Comparison of ENCODE assay signal across 1 cellular context in genomic region chr6:37169458-37170272, GRCh38.
TF ChIP-seq lines count a peak whose summit lies in the region.

Gene PIM1 (plus strand): TSS chr6:37170152. CDS start chr6:37170576, 424 bp downstream.

TF ChIP-seq in K562, 482 proteins besides CTCF, POLR2A, EP300 and RAD21 (continued from another document and continues in another):
- peak; percentile 53; the same call in 1 of the 2 replicates for TF ChIP-seq KLF6 (CRISPR knock-in tag; IDR thresholded peaks at IDR 0.05; ENCODE audit: borderline replicate concordance)
- TF ChIP-seq ZNF586 (CRISPR knock-in tag; conservative IDR thresholded peaks at IDR 0.05) = no peak
- peak; percentile 63; the same call in 1 of the 2 replicates for TF ChIP-seq NBN (IDR thresholded peaks at IDR 0.05; ENCODE audit: low read depth)
- TF ChIP-seq RBFOX2 (IDR thresholded peaks at IDR 0.05; ENCODE audit: low read depth, low read length) = peak; percentile 83
- no peak for TF ChIP-seq NR4A1 (CRISPR knock-in tag; IDR thresholded peaks at IDR 0.05)
- no peak for TF ChIP-seq NR4A1 (tag; IDR thresholded peaks at IDR 0.05)
- TF ChIP-seq LARP7 (IDR thresholded peaks at IDR 0.05) = peak; percentile 52; the same call in 1 of the 2 replicates
- TF ChIP-seq TBP (optimal IDR thresholded peaks at IDR 0.05; ENCODE audit: low read depth, low read length) = peak; percentile 93
- TF ChIP-seq POLR2AphosphoS5 (IDR thresholded peaks at IDR 0.05; ENCODE audit: control insufficient read depth, insufficient read depth, low read depth, low read length) = peak; percentile 80
- no peak for TF ChIP-seq ZNF76 (CRISPR knock-in tag; IDR thresholded peaks at IDR 0.05; ENCODE audit: borderline replicate concordance)
- TF ChIP-seq POLR2G (IDR thresholded peaks at IDR 0.05; ENCODE audit: low read depth, low read length) = peak; percentile 87
- TF ChIP-seq CBX3 (IDR thresholded peaks at IDR 0.05; ENCODE audit: borderline replicate concordance in 1 of 2, low read length in 2 of 2) = peak in 1 of 2 experiments; percentile 62; a peak in 1 of 3 replicates
- no peak for TF ChIP-seq PTTG1 (tag; IDR thresholded peaks at IDR 0.05; ENCODE audit: low read depth)
- peak; percentile 38 for TF ChIP-seq NFIC (IDR thresholded peaks at IDR 0.05)
- 0 out of 2 replicates have a peak, but pooled peaks have one; percentile 17 for TF ChIP-seq GATAD2A (IDR thresholded peaks at IDR 0.05)
- no peak for TF ChIP-seq ZNF449 (CRISPR knock-in tag; IDR thresholded peaks at IDR 0.05)
- TF ChIP-seq IRF9 (tag; IDR thresholded peaks at IDR 0.05) = no peak
- peak; percentile 15; the same call in 1 of the 2 replicates for TF ChIP-seq CC2D1A (IDR thresholded peaks at IDR 0.05)
- TF ChIP-seq ZNF511 (CRISPR knock-in tag; IDR thresholded peaks at IDR 0.05) = peak; percentile 83; the same call in 1 of the 2 replicates
- no peak for TF ChIP-seq HNRNPK (IDR thresholded peaks at IDR 0.05; ENCODE audit: low read depth, low read length, poor library complexity, severe bottlenecking)
- no peak for TF ChIP-seq FOXA1 (IDR thresholded peaks at IDR 0.05; ENCODE audit: borderline replicate concordance)
- TF ChIP-seq ZSCAN29 (IDR thresholded peaks at IDR 0.05) = 0 out of 2 replicates have a peak, but pooled peaks have one; percentile 14
- 0 out of 2 replicates have a peak, but pooled peaks have one; percentile 63 for TF ChIP-seq RUNX1 (IDR thresholded peaks at IDR 0.05; ENCODE audit: low read depth)
- no peak for TF ChIP-seq ZNF75A (CRISPR knock-in tag; IDR thresholded peaks at IDR 0.05)
- TF ChIP-seq ZNF263 (CRISPR knock-in tag; IDR thresholded peaks at IDR 0.05; ENCODE audit: borderline replicate concordance) = peak; percentile 77
- TF ChIP-seq CREM (IDR thresholded peaks at IDR 0.05; ENCODE audit: low read depth) = no peak; the same call in none of the 2 replicates
- peak; percentile 65 for TF ChIP-seq CCNT2 (IDR thresholded peaks at IDR 0.05; ENCODE audit: borderline replicate concordance, extremely low read depth, insufficient read length, low read depth, low read length)
- TF ChIP-seq BCOR (IDR thresholded peaks at IDR 0.05) = peak; percentile 78
- peak; percentile 93 for TF ChIP-seq E2F4 (CRISPR knock-in tag; IDR thresholded peaks at IDR 0.05; ENCODE audit: low read depth)
- peak; percentile 43; the same call in 1 of the 2 replicates for TF ChIP-seq NKRF (IDR thresholded peaks at IDR 0.05; ENCODE audit: borderline replicate concordance)
- 0 out of 2 replicates have a peak, but pooled peaks have one; percentile 15 for TF ChIP-seq PHF21A (IDR thresholded peaks at IDR 0.05; ENCODE audit: borderline replicate concordance, low read depth)
- 0 out of 2 replicates have a peak, but pooled peaks have one; percentile 18 for TF ChIP-seq ZNF24 (IDR thresholded peaks at IDR 0.05)
- peak; percentile 18 for TF ChIP-seq HMGN3 (IDR thresholded peaks at IDR 0.05; ENCODE audit: borderline replicate concordance, extremely low read depth, insufficient read length, low read depth, low read length)
- peak; percentile 87; the same call in 1 of the 2 replicates for TF ChIP-seq ATF6 (CRISPR knock-in tag; IDR thresholded peaks at IDR 0.05)
- TF ChIP-seq AFF4 (CRISPR knock-in tag; IDR thresholded peaks at IDR 0.05) = peak; percentile 73; the same call in 1 of the 2 replicates
- no peak for TF ChIP-seq PCBP2 (IDR thresholded peaks at IDR 0.05; ENCODE audit: low read depth, low read length, poor library complexity, severe bottlenecking)
- no peak for TF ChIP-seq ZNF347 (CRISPR knock-in tag; IDR thresholded peaks at IDR 0.05; ENCODE audit: low read depth)
- peak; percentile 4; the same call in 1 of the 2 replicates for TF ChIP-seq XRCC5 (IDR thresholded peaks at IDR 0.05; ENCODE audit: low read depth, low read length)
- no peak for TF ChIP-seq DIDO1 (tag; IDR thresholded peaks at IDR 0.05; ENCODE audit: low read depth)
- no peak for TF ChIP-seq ZNF253 (CRISPR knock-in tag; conservative IDR thresholded peaks at IDR 0.05)
- TF ChIP-seq ELF2 (CRISPR knock-in tag; IDR thresholded peaks at IDR 0.05) = 0 out of 2 replicates have a peak, but pooled peaks have one; percentile 40
- peak; percentile 61; the same call in 1 of the 2 replicates for TF ChIP-seq TOE1 (IDR thresholded peaks at IDR 0.05; ENCODE audit: borderline replicate concordance)
- no peak for TF ChIP-seq TOE1 (CRISPR knock-in tag; IDR thresholded peaks at IDR 0.05; ENCODE audit: borderline replicate concordance, low read depth)
- TF ChIP-seq ZNF644 (tag; IDR thresholded peaks at IDR 0.05; ENCODE audit: low read depth) = no peak; the same call in 1 of the 2 replicates
- peak; percentile 69 for TF ChIP-seq CREB3L1 (IDR thresholded peaks at IDR 0.05; ENCODE audit: borderline replicate concordance, low read depth)
- TF ChIP-seq NCOR1 (IDR thresholded peaks at IDR 0.05) = no peak
- TF ChIP-seq SRF (CRISPR knock-in tag; IDR thresholded peaks at IDR 0.05) = peak in 1 of 2 experiments; percentile 51; a peak in 1 of 4 replicates
- TF ChIP-seq TRIM28 (IDR thresholded peaks at IDR 0.05) = no peak
- TF ChIP-seq ETS1 (conservative IDR thresholded peaks at IDR 0.05; ENCODE audit: control insufficient read depth, low read depth, low read length) = peak; percentile 59
- TF ChIP-seq KAT8 (IDR thresholded peaks at IDR 0.05; ENCODE audit: low read depth) = no peak
- no peak for TF ChIP-seq ILF3 (IDR thresholded peaks at IDR 0.05; ENCODE audit: borderline replicate concordance)
- no peak for TF ChIP-seq BRF2 (IDR thresholded peaks at IDR 0.05; ENCODE audit: borderline replicate concordance, insufficient read depth, insufficient read length)
- no peak for TF ChIP-seq MCM5 (IDR thresholded peaks at IDR 0.05; ENCODE audit: low read depth)
- peak; percentile 82 for TF ChIP-seq DPF2 (IDR thresholded peaks at IDR 0.05)
